9 cellular contexts compared by ENCODE assay signal in genomic region chr2:119106301-119106897, GRCh38. TPM values are rescaled to one million over a fixed set of nuclear protein-coding genes. Genes with fewer than 3 reads are reported as not detected.
DNase-seq lines count a peak whose midpoint lies in the region; ATAC-seq and TF ChIP-seq lines count a peak whose summit lies in the region.
"Had no signal": no experiment of that assay in that cellular context is flagged by ENCODE, and none has a peak within 500 bp of the region (broad histone marks: within the 10 kb centered on the region; RNA-seq: fewer than 3 reads in every experiment).

No MANE protein-coding gene starts in this region.

- TF ChIP-seq CTCF in mammary epithelial cell (conservative IDR thresholded peaks at IDR 0.05 in 1 of 2, IDR thresholded peaks at IDR 0.05 in 1 of 2; ENCODE audit: extremely low read depth in 1 of 2, insufficient read depth in 1 of 2, low read depth in 1 of 2, low read length in 2 of 2) (no peak), uterus (IDR thresholded peaks at IDR 0.05) (no peak)

- H4K8ac ChIP-seq in neuronal stem cell (ENCODE audit: low read depth, low read length), result no peak overlapping the region

- no peak overlapping the region for H2BK120ac ChIP-seq in neuronal stem cell (ENCODE audit: low read depth, low read length)

- intact Hi-C loops in mammary epithelial cell (cut with micrococcal nuclease), result loop anchor here (5.0 kb wide), 1 partner anchor 61 kb away; no protein-coding TSS in a partner anchor
- intact Hi-C loops in uterus (cut with DNase I; ENCODE audit: low total_unique reads), result no loop called here
- intact Hi-C loops in posterior vena cava (cut with DNase I), result no loop called here

- H4K20me1 ChIP-seq in mammary epithelial cell (ENCODE audit: insufficient read depth, low read length), result no peaks in the 10 kb centered on the region

- H3K4ac ChIP-seq in neuronal stem cell (ENCODE audit: low read length), result no peak overlapping the region

- dilution Hi-C loops in mammary epithelial cell (cut with HindIII; ENCODE audit: low sequenced_read_pairs), result no loop called here

- WGBS in mammary epithelial cell (ENCODE audit: low coverage, missing lambda C conversion rate), result 32% methylated on average over 5 of the region's 5 CpGs
- WGBS in neuronal stem cell (ENCODE audit: extremely low coverage in 2 of 2, insufficient read length in 2 of 2, insufficient replicate concordance in 1 of 2), 2 donors, result no CpG with 5 or more reads among the region's 5 CpGs

- H3K27me3 ChIP-seq in mammary epithelial cell (ENCODE audit: insufficient read depth, low read length) (no peaks in the 10 kb centered on the region), neuronal stem cell (ENCODE audit: control insufficient read depth in 3 of 3, insufficient read depth in 3 of 3, low read depth in 1 of 3, low read length in 3 of 3) (no peaks in the 10 kb centered on the region), uterus (no peaks in the 10 kb centered on the region)

- H3K23ac ChIP-seq in neuronal stem cell (ENCODE audit: low read depth, low read length, poor library complexity), result no peak overlapping the region

- H2AFZ ChIP-seq in mammary epithelial cell (ENCODE audit: low read depth, low read length) (no peak overlapping the region), neuronal stem cell (ENCODE audit: low read length) (no peak overlapping the region)

- H3K79me2 ChIP-seq in mammary epithelial cell (ENCODE audit: insufficient read depth, low read length), result no peaks in the 10 kb centered on the region

- no peak for ATAC-seq in GM18909 (IDR thresholded peaks at IDR 0.05; ENCODE audit: poor library complexity, unreplicated experiment)

- H3K9ac ChIP-seq in mammary epithelial cell (ENCODE audit: insufficient read depth, low read length) (no peak overlapping the region), neuronal stem cell (ENCODE audit: low read depth, low read length, poor library complexity) (no peak overlapping the region)

- H3K36me3 ChIP-seq in mammary epithelial cell (ENCODE audit: insufficient read depth, low read length) (no peaks in the 10 kb centered on the region), neuronal stem cell (replicated peaks in 1 of 2; ENCODE audit: control insufficient read depth in 2 of 2, insufficient read depth in 2 of 2, low read length in 2 of 2) (no peaks in the 10 kb centered on the region), uterus (no peaks in the 10 kb centered on the region)

- H3K18ac ChIP-seq in neuronal stem cell (ENCODE audit: low read length), result no peak overlapping the region

- in situ Hi-C loops in mammary epithelial cell (cut with MboI; ENCODE audit: low sequenced_read_pairs in 2 of 2), result no loop called here

- H4K91ac ChIP-seq in neuronal stem cell (ENCODE audit: low read depth, low read length, poor library complexity), result no peak overlapping the region

- H2BK5ac ChIP-seq in neuronal stem cell (ENCODE audit: low read length), result no peak overlapping the region

- H3K9me3 ChIP-seq in mammary epithelial cell (replicated peaks; ENCODE audit: insufficient read depth, low read length) (peaks cover 7% of the 10 kb centered on the region), neuronal stem cell (replicated peaks in 1 of 2; ENCODE audit: control insufficient read depth in 2 of 2, insufficient read depth in 1 of 2, low read depth in 1 of 2, low read length in 2 of 2) (peaks cover 0 to 4% of the 10 kb centered on the region in 2 donors), uterus (no peaks in the 10 kb centered on the region)

- DNase-seq in GM04504 (ENCODE audit: low read depth) (peak; percentile 6), NOMO-1 treated with DMSO at 0.1 percent for 48 hours (lab: John Stamatoyannopoulos, UW; ENCODE audit: unreplicated experiment) (peak; percentile 11), mammary epithelial cell (peak; percentile 27), neuronal stem cell (ENCODE audit: low spot score) (peak; percentile 71), NCI-H1930 (lab: John Stamatoyannopoulos, UW) (no peak), uterus (no peak), posterior vena cava (ENCODE audit: low spot score) (no peak)

- H3K27ac ChIP-seq in mammary epithelial cell (ENCODE audit: insufficient read depth, low read depth, low read length) (no peak overlapping the region), neuronal stem cell (replicated peaks; ENCODE audit: low read length) (no peak overlapping the region), uterus (no peak overlapping the region)

- H3K79me1 ChIP-seq in neuronal stem cell (ENCODE audit: low read depth, low read length), result no peaks in the 10 kb centered on the region

- H2BK15ac ChIP-seq in neuronal stem cell (ENCODE audit: low read length), result no peak overlapping the region

- H2BK12ac ChIP-seq in neuronal stem cell (ENCODE audit: low read length), result no peak overlapping the region

- no TSS peak for BruUV-seq in mammary epithelial cell (replicated peaks; lab: Mats Ljungman, UMichigan)

- H3K4me1 ChIP-seq in mammary epithelial cell (ENCODE audit: insufficient read depth, low read length), result peaks cover 6% of the 10 kb centered on the region
- no peaks in the 10 kb centered on the region for H3K4me1 ChIP-seq in neuronal stem cell (ENCODE audit: control insufficient read depth in 2 of 2, insufficient read depth in 1 of 2, low read depth in 1 of 2, low read length in 2 of 2)
- no peaks in the 10 kb centered on the region for H3K4me1 ChIP-seq in uterus

- H3K4me2 ChIP-seq in mammary epithelial cell (ENCODE audit: insufficient read depth, low read depth, low read length) (no peak overlapping the region), neuronal stem cell (ENCODE audit: insufficient read depth, low read length, poor library complexity, severe bottlenecking) (no peak overlapping the region)

- TF ChIP-seq POLR2A in uterus (IDR thresholded peaks at IDR 0.05), result no peak

- no peak overlapping the region for H3K14ac ChIP-seq in neuronal stem cell (ENCODE audit: low read length)

- CTCF ChIA-PET in mammary epithelial cell (lab: Charles Lee; ENCODE audit: low non-redundant PET), result no interaction called here

- no peak overlapping the region for H2AK5ac ChIP-seq in neuronal stem cell (ENCODE audit: low read depth, low read length)

- no peak overlapping the region for H3K4me3 ChIP-seq in mammary epithelial cell (replicated peaks in 1 of 3; ENCODE audit: insufficient read depth in 1 of 3, low read depth in 2 of 3, low read length in 3 of 3)
- no peak overlapping the region for H3K4me3 ChIP-seq in neuronal stem cell (ENCODE audit: low read length in 2 of 2)
- no peak overlapping the region for H3K4me3 ChIP-seq in uterus

RNA-seq across cellular contexts. Expression of gene C1QL2, which starts 52.2 kb away (rescaled TPM):
- total RNA-seq in mammary epithelial cell (not detected), uterus (not detected), posterior vena cava (not detected)
- not detected for polyA plus RNA-seq in mammary epithelial cell
- not detected for polyA minus RNA-seq in mammary epithelial cell
- 0.04 TPM for polyA plus RNA-seq in neuronal stem cell (2013, experiment 1 of 2)
- 0.01 TPM for polyA plus RNA-seq in neuronal stem cell (2013, experiment 2 of 2)
- polyA plus RNA-seq: esophagus had no signal

Comparison
In these comparisons a context has a peak if more than half of its experiments do, and no peak if none do; other contexts are left out.
1. DNase-seq: peak in GM04504 (single experiment), NOMO-1 treated with DMSO at 0.1 percent for 48 hours (single experiment), mammary epithelial cell (single experiment) and neuronal stem cell (single experiment); none in NCI-H1930 (0 of 2), uterus (0 of 2) and posterior vena cava (single experiment).